Comparison of ENCODE assay signal across 1 cellular context in genomic region chr3:52533623-52534280, GRCh38.
TF ChIP-seq lines count a peak whose summit lies in the region.

NT5DC2 (minus strand) TSS chr3:52533857; CDS start chr3:52533737, 120 bp downstream.

TF ChIP-seq in HepG2, 621 proteins besides CTCF, POLR2A, EP300 and RAD21 (continued from another document and continues in another):
- TF ChIP-seq PATZ1 (CRISPR knock-in tag; IDR thresholded peaks at IDR 0.05): peak; percentile 96
- TF ChIP-seq ZNF703 (CRISPR knock-in tag; IDR thresholded peaks at IDR 0.05; ENCODE audit: borderline replicate concordance): no peak
- TF ChIP-seq ZNF33A (CRISPR knock-in tag; IDR thresholded peaks at IDR 0.05; ENCODE audit: borderline replicate concordance): no peak; the same call in 1 of the 2 replicates
- peak; percentile 72 for TF ChIP-seq RBFOX2 (IDR thresholded peaks at IDR 0.05; ENCODE audit: low read depth, low read length)
- no peak for TF ChIP-seq ZBTB14 (CRISPR knock-in tag; IDR thresholded peaks at IDR 0.05)
- no peak for TF ChIP-seq ZNF326 (CRISPR knock-in tag; IDR thresholded peaks at IDR 0.05; ENCODE audit: borderline replicate concordance)
- no peak for TF ChIP-seq ZNF614 (CRISPR knock-in tag; IDR thresholded peaks at IDR 0.05; ENCODE audit: borderline replicate concordance)
- TF ChIP-seq ZNF224 (CRISPR knock-in tag; IDR thresholded peaks at IDR 0.05): no peak
- peak; percentile 65 for TF ChIP-seq MYC (CRISPR knock-in tag; IDR thresholded peaks at IDR 0.05; ENCODE audit: borderline replicate concordance)
- no peak for TF ChIP-seq ZFAT (CRISPR knock-in tag; conservative IDR thresholded peaks at IDR 0.05)
- no peak for TF ChIP-seq ZNF253 (CRISPR knock-in tag; IDR thresholded peaks at IDR 0.05; ENCODE audit: borderline replicate concordance)
- no peak for TF ChIP-seq HOXA9 (CRISPR knock-in tag; IDR thresholded peaks at IDR 0.05; ENCODE audit: borderline replicate concordance)
- TF ChIP-seq ZNF891 (CRISPR knock-in tag; IDR thresholded peaks at IDR 0.05): no peak
- TF ChIP-seq ZHX2 (IDR thresholded peaks at IDR 0.05; ENCODE audit: low read depth): no peak
- TF ChIP-seq ZHX2 (CRISPR knock-in tag; IDR thresholded peaks at IDR 0.05; ENCODE audit: borderline replicate concordance): no peak
- no peak for TF ChIP-seq ZNF251 (CRISPR knock-in tag; IDR thresholded peaks at IDR 0.05)
- no peak for TF ChIP-seq CBX1 (IDR thresholded peaks at IDR 0.05; ENCODE audit: low read depth)
- TF ChIP-seq ZBTB10 (CRISPR knock-in tag; IDR thresholded peaks at IDR 0.05; ENCODE audit: borderline replicate concordance): no peak
- no peak for TF ChIP-seq ZNF576 (CRISPR knock-in tag; IDR thresholded peaks at IDR 0.05)
- 0 out of 2 replicates have a peak, but pooled peaks have one; percentile 14 for TF ChIP-seq THAP9 (CRISPR knock-in tag; IDR thresholded peaks at IDR 0.05; ENCODE audit: borderline replicate concordance)
- TF ChIP-seq ZNF274 (CRISPR knock-in tag; IDR thresholded peaks at IDR 0.05): no peak
- TF ChIP-seq DMTF1 (CRISPR knock-in tag; IDR thresholded peaks at IDR 0.05): no peak
- peak; percentile 92; the same call in 1 of the 2 replicates for TF ChIP-seq ZFP82 (CRISPR knock-in tag; IDR thresholded peaks at IDR 0.05; ENCODE audit: borderline replicate concordance)
- TF ChIP-seq SYNCRIP (IDR thresholded peaks at IDR 0.05; ENCODE audit: insufficient read depth, low read depth, low read length): no peak
- TF ChIP-seq ZNF800 (CRISPR knock-in tag; IDR thresholded peaks at IDR 0.05): no peak
- no peak for TF ChIP-seq CBFB (CRISPR knock-in tag; IDR thresholded peaks at IDR 0.05)
- no peak for TF ChIP-seq ZNF747 (CRISPR knock-in tag; IDR thresholded peaks at IDR 0.05; ENCODE audit: borderline replicate concordance)
- TF ChIP-seq SKIL (CRISPR knock-in tag; IDR thresholded peaks at IDR 0.05; ENCODE audit: borderline replicate concordance): no peak
- TF ChIP-seq ZNF781 (CRISPR knock-in tag; IDR thresholded peaks at IDR 0.05; ENCODE audit: borderline replicate concordance, not compliant biosample characterization): no peak
- TF ChIP-seq ZNF775 (CRISPR knock-in tag; IDR thresholded peaks at IDR 0.05; ENCODE audit: borderline replicate concordance): no peak
- TF ChIP-seq HOMEZ (CRISPR knock-in tag; IDR thresholded peaks at IDR 0.05; ENCODE audit: low read depth): no peak
- no peak for TF ChIP-seq ZNF333 (CRISPR knock-in tag; IDR thresholded peaks at IDR 0.05; ENCODE audit: borderline replicate concordance)
